14 cellular contexts compared by ENCODE assay signal in genomic region chr7:29143698-29144203, GRCh38. TPM values are rescaled to one million over a fixed set of nuclear protein-coding genes. Genes with fewer than 3 reads are reported as not detected.
DNase-seq lines count a peak whose midpoint lies in the region; ATAC-seq and TF ChIP-seq lines count a peak whose summit lies in the region.
"Had no signal": no experiment of that assay in that cellular context is flagged by ENCODE, and none has a peak within 500 bp of the region (broad histone marks: within the 10 kb centered on the region; RNA-seq: fewer than 3 reads in every experiment).

No MANE protein-coding gene starts in this region.

- H3K4me1 Mint-ChIP-seq in activated CD4-positive, alpha-beta T cell treated with anti-CD3 and anti-CD28 coated beads for 36 hours, result peaks cover 6% of the 10 kb centered on the region
- H3K4me1 Mint-ChIP-seq in activated T-cell treated with anti-CD3 and anti-CD28 coated beads, Interleukin-2, amount 50 U/mL, for 72 hours (ENCODE audit: low read depth), result peaks cover 5% of the 10 kb centered on the region
- peaks cover 11% of the 10 kb centered on the region for H3K4me1 Mint-ChIP-seq in activated T-cell treated with anti-CD3 and anti-CD28 coated beads, Interleukin-2, amount 50 U/mL, for 24 hours (ENCODE audit: low read depth)
- H3K4me1 Mint-ChIP-seq in activated T-helper 17 cell treated with anti-CD3 and anti-CD28 coated beads, Interleukin-2, amount 50 U/mL, for 72 hours, result no peaks in the 10 kb centered on the region
- H3K4me1 Mint-ChIP-seq in type B pancreatic cell (ENCODE audit: unreplicated experiment), result peaks cover 14% of the 10 kb centered on the region

- TF ChIP-seq CTCF in type B pancreatic cell (conservative IDR thresholded peaks at IDR 0.05), result no peak

- CTCF ChIA-PET in activated CD4-positive, alpha-beta T cell treated with anti-CD3 and anti-CD28 coated beads for 36 hours (lab: Charles Lee), result interaction anchor here (0.5 to 1.4 kb wide), 2 partner anchors 116 to 265 kb away, joined by 3 to 5 read pairs; no protein-coding TSS in a partner anchor

- intact Hi-C loops in activated CD4-positive, alpha-beta T cell treated with anti-CD3 and anti-CD28 coated beads for 36 hours (cut with DNase I, micrococcal nuclease), result no loop called here

- peak; percentile 49 for ATAC-seq in activated CD4-positive, alpha-beta T cell treated with anti-CD3 and anti-CD28 coated beads for 36 hours
- peak; percentile 34 to 58 for ATAC-seq in activated T-cell treated with anti-CD3 and anti-CD28 coated beads, Interleukin-2, amount 50 U/mL, for 72 hours (replicated peaks in 1 of 2)
- peak; percentile 19 for ATAC-seq in activated T-helper 17 cell treated with anti-CD3 and anti-CD28 coated beads, Interleukin-2, amount 50 U/mL, for 72 hours (replicated peaks)
- ATAC-seq: A549 had no signal

- H3K27ac Mint-ChIP-seq in activated CD4-positive, alpha-beta T cell treated with anti-CD3 and anti-CD28 coated beads for 36 hours, result no peak overlapping the region
- peak overlapping the region; percentile 25 for H3K27ac Mint-ChIP-seq in activated T-cell treated with anti-CD3 and anti-CD28 coated beads, Interleukin-2, amount 50 U/mL, for 72 hours
- H3K27ac Mint-ChIP-seq in activated T-cell treated with anti-CD3 and anti-CD28 coated beads, Interleukin-2, amount 50 U/mL, for 24 hours, result no peak overlapping the region
- H3K27ac Mint-ChIP-seq in activated T-helper 17 cell treated with anti-CD3 and anti-CD28 coated beads, Interleukin-2, amount 50 U/mL, for 72 hours, result no peak overlapping the region
- H3K27ac Mint-ChIP-seq in type B pancreatic cell, result no peak overlapping the region
- H3K27ac Mint-ChIP-seq: CD4-positive, alpha-beta memory T cell had no signal

- H3K9me3 Mint-ChIP-seq in activated CD4-positive, alpha-beta T cell treated with anti-CD3 and anti-CD28 coated beads for 36 hours (ENCODE audit: low read depth), result no peaks in the 10 kb centered on the region
- no peaks in the 10 kb centered on the region for H3K9me3 Mint-ChIP-seq in activated T-cell treated with anti-CD3 and anti-CD28 coated beads, Interleukin-2, amount 50 U/mL, for 72 hours
- H3K9me3 Mint-ChIP-seq in activated T-cell treated with anti-CD3 and anti-CD28 coated beads, Interleukin-2, amount 50 U/mL, for 24 hours, result no peaks in the 10 kb centered on the region
- no peaks in the 10 kb centered on the region for H3K9me3 Mint-ChIP-seq in activated T-helper 17 cell treated with anti-CD3 and anti-CD28 coated beads, Interleukin-2, amount 50 U/mL, for 72 hours
- H3K9me3 Mint-ChIP-seq in type B pancreatic cell, result no peaks in the 10 kb centered on the region

- H3K4me3 Mint-ChIP-seq in activated CD4-positive, alpha-beta T cell treated with anti-CD3 and anti-CD28 coated beads for 36 hours, result no peak overlapping the region
- H3K4me3 Mint-ChIP-seq in activated T-cell treated with anti-CD3 and anti-CD28 coated beads, Interleukin-2, amount 50 U/mL, for 72 hours, result no peak overlapping the region
- H3K4me3 Mint-ChIP-seq in activated T-cell treated with anti-CD3 and anti-CD28 coated beads, Interleukin-2, amount 50 U/mL, for 24 hours, result no peak overlapping the region
- H3K4me3 Mint-ChIP-seq in activated T-helper 17 cell treated with anti-CD3 and anti-CD28 coated beads, Interleukin-2, amount 50 U/mL, for 72 hours, result no peak overlapping the region
- peak overlapping the region; percentile 57 for H3K4me3 Mint-ChIP-seq in type B pancreatic cell
- H3K4me3 Mint-ChIP-seq: CD4-positive, alpha-beta memory T cell had no signal

- H3K36me3 Mint-ChIP-seq in activated CD4-positive, alpha-beta T cell treated with anti-CD3 and anti-CD28 coated beads for 36 hours (ENCODE audit: low read depth), result no peaks in the 10 kb centered on the region
- H3K36me3 Mint-ChIP-seq in activated T-cell treated with anti-CD3 and anti-CD28 coated beads, Interleukin-2, amount 50 U/mL, for 72 hours (ENCODE audit: insufficient read depth in 2 of 2), result no peaks in the 10 kb centered on the region
- no peaks in the 10 kb centered on the region for H3K36me3 Mint-ChIP-seq in activated T-cell treated with anti-CD3 and anti-CD28 coated beads, Interleukin-2, amount 50 U/mL, for 24 hours (ENCODE audit: low read depth)
- no peaks in the 10 kb centered on the region for H3K36me3 Mint-ChIP-seq in activated T-helper 17 cell treated with anti-CD3 and anti-CD28 coated beads, Interleukin-2, amount 50 U/mL, for 72 hours (ENCODE audit: low read depth)
- H3K36me3 Mint-ChIP-seq in type B pancreatic cell, result no peaks in the 10 kb centered on the region
- H3K36me3 Mint-ChIP-seq: CD4-positive, alpha-beta memory T cell had no signal

- POLR2A ChIA-PET in activated CD4-positive, alpha-beta T cell treated with anti-CD3 and anti-CD28 coated beads for 36 hours (lab: Charles Lee), result interaction anchor here (0.7 kb wide), 1 partner anchor 651 kb away, joined by 3 read pairs; no protein-coding TSS in a partner anchor

- no peak for DNase-seq in activated CD4-positive, alpha-beta T cell treated with anti-CD3 and anti-CD28 coated beads for 36 hours
- DNase-seq in activated CD4-positive, alpha-beta T cell treated with anti-CD3 and anti-CD28 coated beads, Interleukin-2, amount 50 U/mL, for 1 hour, result no peak
- DNase-seq in activated T-cell treated with anti-CD3 and anti-CD28 coated beads, Interleukin-2, amount 50 U/mL, for 72 hours, result no peak
- DNase-seq in activated T-cell treated with anti-CD3 and anti-CD28 coated beads, Interleukin-2, amount 50 U/mL, for 24 hours, result no peak
- DNase-seq in type B pancreatic cell (ENCODE audit: extremely low spot score, unreplicated experiment), result no peak
- no peak for DNase-seq in stimulated activated CD4-positive, alpha-beta T cell treated with anti-CD3 and anti-CD28 coated beads, Interleukin-1b, Interleukin-23, amount 100 ng/mL, for 48 hours
- DNase-seq: AML-193; CD4-positive, alpha-beta memory T cell; DMS153; DMS79; GDM1; GM23248 had no signal

- peaks cover 37% of the 10 kb centered on the region for H3K27me3 Mint-ChIP-seq in activated CD4-positive, alpha-beta T cell treated with anti-CD3 and anti-CD28 coated beads for 36 hours
- peaks cover 39% of the 10 kb centered on the region for H3K27me3 Mint-ChIP-seq in activated T-cell treated with anti-CD3 and anti-CD28 coated beads, Interleukin-2, amount 50 U/mL, for 72 hours (ENCODE audit: low read depth)
- H3K27me3 Mint-ChIP-seq in activated T-cell treated with anti-CD3 and anti-CD28 coated beads, Interleukin-2, amount 50 U/mL, for 24 hours, result peaks cover 66% of the 10 kb centered on the region
- peaks cover 29% of the 10 kb centered on the region for H3K27me3 Mint-ChIP-seq in activated T-helper 17 cell treated with anti-CD3 and anti-CD28 coated beads, Interleukin-2, amount 50 U/mL, for 72 hours
- peaks cover 35% of the 10 kb centered on the region for H3K27me3 Mint-ChIP-seq in type B pancreatic cell

RNA-seq across cellular contexts. Expression of gene CPVL, which starts 2.6 kb away (rescaled TPM):
- not detected for total RNA-seq in activated CD4-positive, alpha-beta T cell treated with anti-CD3 and anti-CD28 coated beads for 36 hours
- total RNA-seq in activated T-cell treated with anti-CD3 and anti-CD28 coated beads, Interleukin-2, amount 50 U/mL, for 72 hours, result under 1 TPM in 1 of 2 donors, not detected in 1; 0.51 TPM
- total RNA-seq in activated T-helper 17 cell treated with anti-CD3 and anti-CD28 coated beads, Interleukin-2, amount 50 U/mL, for 72 hours, result under 1 TPM in 1 of 2 donors, not detected in 1; 0.63 TPM
- 30.2 and 44.2 TPM in 2 replicates for total RNA-seq in type B pancreatic cell (ENCODE audit: low replicate concordance)
- total RNA-seq: GM23248 had no signal

RNA-seq across cellular contexts. Expression of gene CHN2, which starts 50.8 kb away (rescaled TPM):
- under 1 TPM; 0.25 to 0.39 TPM for total RNA-seq in activated CD4-positive, alpha-beta T cell treated with anti-CD3 and anti-CD28 coated beads for 36 hours
- 1 to 10 TPM in 1 of 2 donors, under 1 TPM in 1; 0.91 to 1.2 TPM for total RNA-seq in activated T-cell treated with anti-CD3 and anti-CD28 coated beads, Interleukin-2, amount 50 U/mL, for 72 hours
- total RNA-seq in activated T-helper 17 cell treated with anti-CD3 and anti-CD28 coated beads, Interleukin-2, amount 50 U/mL, for 72 hours, result under 1 TPM in 1 of 2 donors, not detected in 1; 0.85 TPM
- 19.7 and 34.0 TPM in 2 replicates for total RNA-seq in type B pancreatic cell (ENCODE audit: low replicate concordance)

Comparison
In these comparisons a context has a peak if more than half of its experiments do, and no peak if none do; other contexts are left out.
1. RNA of gene CPVL, which starts 2.6 kb away (total RNA-seq): 30.2 to 44.2 TPM in type B pancreatic cell; 0.63 TPM in activated T-helper 17 cell treated with anti-CD3 and anti-CD28 coated beads, Interleukin-2, amount 50 U/mL, for 72 hours, 0.51 TPM in activated T-cell treated with anti-CD3 and anti-CD28 coated beads, Interleukin-2, amount 50 U/mL, for 72 hours and not detected in activated CD4-positive, alpha-beta T cell treated with anti-CD3 and anti-CD28 coated beads for 36 hours; every median in the first group is over 10 times any median in the second.
2. Peak in every context shown above with its lines, with median percentiles within 50 percentile points of each other: ATAC-seq.